ENCODE assay signal across 1 cellular context in genomic region chr16:28820546-28820945, GRCh38.
TF ChIP-seq lines count a peak whose summit lies in the region.

No MANE protein-coding gene starts in this region.

TF ChIP-seq in K562, 482 proteins besides CTCF, POLR2A, EP300 and RAD21:
- 0 out of 2 replicates have a peak, but pooled peaks have one; percentile 49 for TF ChIP-seq CBX1 (IDR thresholded peaks at IDR 0.05; ENCODE audit: low read depth)
- TF ChIP-seq FOXA3 (CRISPR knock-in tag; conservative IDR thresholded peaks at IDR 0.05 in 1 of 2, IDR thresholded peaks at IDR 0.05 in 1 of 2), result peak in 1 of 2 experiments; percentile 55; a peak in 1 of 4 replicates
- 0 out of 2 replicates have a peak, but pooled peaks have one; percentile 13 for TF ChIP-seq USF1 (CRISPR knock-in tag; IDR thresholded peaks at IDR 0.05)
